Comparison of ENCODE assay signal across 6 cellular contexts in the genomic region with DNA sequence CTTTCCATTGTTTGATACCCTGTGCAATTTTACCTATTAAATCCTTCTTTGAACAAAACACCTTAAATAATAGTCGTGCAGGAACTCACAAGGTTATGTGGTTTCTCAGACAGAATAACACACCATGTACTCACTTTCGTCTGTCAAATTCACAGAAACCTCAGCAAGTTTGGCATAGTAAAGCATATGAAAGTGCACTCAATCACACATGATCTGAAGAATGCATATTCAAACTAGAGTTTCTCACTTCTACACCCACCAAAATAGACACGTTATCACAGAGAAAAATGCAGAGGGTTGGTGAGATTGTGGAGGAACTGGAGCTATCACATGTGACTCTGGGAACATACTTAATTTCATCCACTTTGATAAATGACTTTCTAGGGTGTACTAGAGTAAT. TPM values are rescaled to one million over a fixed set of nuclear protein-coding genes. Genes with fewer than 3 reads are reported as not detected.
"Had no signal": no experiment of that assay in that cellular context is flagged by ENCODE, and none has a peak within 500 bp of the region (broad histone marks: within the 10 kb centered on the region; RNA-seq: fewer than 3 reads in every experiment).

No MANE protein-coding gene starts in this region.

RNA-seq across cellular contexts. Expression of a gene that starts 25.9 kb away (rescaled TPM):
- total RNA-seq: HepG2; HT1080; IMR-90; NCI-H460; SJSA1; T-helper 1 cell treated with Interleukin-12 subunit alpha and Interleukin-12 subunit beta and Interleukin-4 antibody, amounts not matched to agents 30 ng/mL and 1 ng/mL, for 36 hours had no signal
- polyA plus RNA-seq: HepG2, IMR-90 had no signal
